8 cellular contexts compared by ENCODE assay signal in genomic region chr1:113852694-113853093, GRCh38. TPM values are rescaled to one million over a fixed set of nuclear protein-coding genes. Genes with fewer than 3 reads are reported as not detected.
DNase-seq lines count a peak whose midpoint lies in the region; ATAC-seq and TF ChIP-seq lines count a peak whose summit lies in the region.
"Not testable (repeated sequence)": the region's sequence is repeated elsewhere in the genome, so short reads cannot be mapped to it uniquely, and the experiment has no call there.
"Had no signal": no experiment of that assay in that cellular context is flagged by ENCODE, and none has a peak within 500 bp of the region (broad histone marks: within the 10 kb centered on the region; RNA-seq: fewer than 3 reads in every experiment).

No MANE protein-coding gene starts in this region.

- H4K20me1 ChIP-seq in GM23248 (ENCODE audit: insufficient read depth); fibroblast of lung (ENCODE audit: control insufficient read depth, extremely low read depth, insufficient read depth, low read length): not testable (repeated sequence)

- H3K27ac ChIP-seq in CD4-positive, CD25-positive, alpha-beta regulatory T cell (ENCODE audit: insufficient read depth, low read length, poor library complexity, severe bottlenecking); GM23248; fibroblast of lung (ENCODE audit: insufficient read depth, low read length): not testable (repeated sequence)
- peak overlapping the region in 1 of 2 donors; percentile 73 for H3K27ac ChIP-seq in breast epithelium
- peak overlapping the region; percentile 19 for H3K27ac ChIP-seq in neutrophil
- H3K27ac ChIP-seq in vagina: peak overlapping the region; percentile 4

- peaks cover 16 to 22% (median 19%) of the 10 kb centered on the region in 4 donors for H3K4me1 Mint-ChIP-seq in CD4-positive, CD25-positive, alpha-beta regulatory T cell
- H3K4me1 Mint-ChIP-seq in activated T-cell treated with anti-CD3 and anti-CD28 coated beads, Interleukin-2, amount 50 U/mL, for 24 hours (ENCODE audit: low read depth): peaks cover 27% of the 10 kb centered on the region

- H3K9ac ChIP-seq in GM23248; fibroblast of lung (ENCODE audit: insufficient read depth, low read length): not testable (repeated sequence)

- H3K36me3 Mint-ChIP-seq in CD4-positive, CD25-positive, alpha-beta regulatory T cell: peaks cover 40% of the 10 kb centered on the region
- peaks cover 88% of the 10 kb centered on the region for H3K36me3 Mint-ChIP-seq in activated T-cell treated with anti-CD3 and anti-CD28 coated beads, Interleukin-2, amount 50 U/mL, for 24 hours (ENCODE audit: low read depth)

- TF ChIP-seq CTCF in breast epithelium (IDR thresholded peaks at IDR 0.05); fibroblast of lung (conservative IDR thresholded peaks at IDR 0.05 in 1 of 2, IDR thresholded peaks at IDR 0.05 in 1 of 2; ENCODE audit: low read depth in 1 of 2, low read length in 2 of 2); neutrophil (IDR thresholded peaks at IDR 0.05); vagina (IDR thresholded peaks at IDR 0.05): not testable (repeated sequence)

- H3K4me2 ChIP-seq in GM23248 (ENCODE audit: unreplicated experiment): peak overlapping the region; percentile 19
- H3K4me2 ChIP-seq in fibroblast of lung (ENCODE audit: extremely low read depth, insufficient read depth, low read length): peak overlapping the region; percentile 8

- H3K79me2 ChIP-seq in GM23248 (ENCODE audit: insufficient read depth); fibroblast of lung (ENCODE audit: control insufficient read depth, insufficient read depth, low read length): not testable (repeated sequence)

- intact Hi-C loops in breast epithelium (cut with DNase I; ENCODE audit: low total_unique reads): loop anchor here (5.0 kb wide), 1 partner anchor 505 kb away; no protein-coding TSS in a partner anchor
- intact Hi-C loops in vagina (cut with DNase I): not testable (repeated sequence)

- peak overlapping the region; percentile 70 for H2AFZ ChIP-seq in GM23248
- not testable (repeated sequence) for H2AFZ ChIP-seq in fibroblast of lung (ENCODE audit: low read length)

- H3K27ac Mint-ChIP-seq in CD4-positive, CD25-positive, alpha-beta regulatory T cell: peak overlapping the region in 2 of 3 donors; percentile 26 to 37
- H3K27ac Mint-ChIP-seq in activated T-cell treated with anti-CD3 and anti-CD28 coated beads, Interleukin-2, amount 50 U/mL, for 24 hours: peak overlapping the region; percentile 61

- H3K9me2 ChIP-seq in GM23248 (ENCODE audit: insufficient read depth): not testable (repeated sequence)

- ATAC-seq in CD4-positive, CD25-positive, alpha-beta regulatory T cell (ENCODE audit: low read depth in 2 of 2): not testable (repeated sequence)

- TF ChIP-seq POLR2A in breast epithelium (IDR thresholded peaks at IDR 0.05); vagina (IDR thresholded peaks at IDR 0.05): not testable (repeated sequence)

- H3K4me3 Mint-ChIP-seq in CD4-positive, CD25-positive, alpha-beta regulatory T cell; activated T-cell treated with anti-CD3 and anti-CD28 coated beads, Interleukin-2, amount 50 U/mL, for 24 hours: not testable (repeated sequence)

- H3K4me3 ChIP-seq in CD4-positive, CD25-positive, alpha-beta regulatory T cell (ENCODE audit: low read depth, low read length); GM23248; fibroblast of lung (replicated peaks in 1 of 4; ENCODE audit: control extremely low read depth in 1 of 4, insufficient read depth in 1 of 4, low read depth in 3 of 4, low read length in 4 of 4); neutrophil (ENCODE audit: low read depth in 1 of 2, low read length in 1 of 2); vagina: not testable (repeated sequence)
- peak overlapping the region in 2 of 3 donors; percentile 20 to 34 for H3K4me3 ChIP-seq in breast epithelium

- not testable (repeated sequence) for H3F3A ChIP-seq in GM23248 (ENCODE audit: insufficient read depth)

- peaks cover 49% of the 10 kb centered on the region for H3K36me3 ChIP-seq in CD4-positive, CD25-positive, alpha-beta regulatory T cell (ENCODE audit: control insufficient read depth, insufficient read depth, low read length)
- H3K36me3 ChIP-seq in GM23248 (ENCODE audit: low read depth); breast epithelium; fibroblast of lung (ENCODE audit: control insufficient read depth, insufficient read depth, low read length); vagina: not testable (repeated sequence)
- H3K36me3 ChIP-seq in neutrophil: peaks cover 56% of the 10 kb centered on the region

- in situ Hi-C loops in GM23248 (cut with MboI): not testable (repeated sequence)

- 38 to 40% methylated on average over 6 of the region's 6 CpGs for WGBS in GM23248 (ENCODE audit: low coverage in 1 of 2, low lambda C conversion rate in 2 of 2, missing lambda C conversion rate in 2 of 2), 2 experiments

- not testable (repeated sequence) for H3K27me3 Mint-ChIP-seq in CD4-positive, CD25-positive, alpha-beta regulatory T cell; activated T-cell treated with anti-CD3 and anti-CD28 coated beads, Interleukin-2, amount 50 U/mL, for 24 hours

- H3K27me3 ChIP-seq in CD4-positive, CD25-positive, alpha-beta regulatory T cell (ENCODE audit: control insufficient read depth, insufficient read depth, low read length); GM23248 (replicated peaks; ENCODE audit: insufficient read depth); breast epithelium; fibroblast of lung (ENCODE audit: control insufficient read depth, insufficient read depth, low read length); neutrophil; vagina: not testable (repeated sequence)

- DNase-seq in CD4-positive, CD25-positive, alpha-beta regulatory T cell; GM23248; activated T-cell treated with anti-CD3 and anti-CD28 coated beads, Interleukin-2, amount 50 U/mL, for 24 hours; breast epithelium (ENCODE audit: low spot score in 2 of 2); fibroblast of lung (ENCODE audit: low read depth in 2 of 2); vagina (ENCODE audit: extremely low spot score in 2 of 2): not testable (repeated sequence)

- not testable (repeated sequence) for H3K9me3 Mint-ChIP-seq in CD4-positive, CD25-positive, alpha-beta regulatory T cell; activated T-cell treated with anti-CD3 and anti-CD28 coated beads, Interleukin-2, amount 50 U/mL, for 24 hours

- H3K9me3 ChIP-seq in CD4-positive, CD25-positive, alpha-beta regulatory T cell (ENCODE audit: control insufficient read depth in 2 of 2, low read length in 2 of 2); GM23248 (ENCODE audit: low read depth); breast epithelium; fibroblast of lung (ENCODE audit: control insufficient read depth, insufficient read depth, low read depth, low read length); neutrophil; vagina: not testable (repeated sequence)

- H3K4me1 ChIP-seq in CD4-positive, CD25-positive, alpha-beta regulatory T cell (ENCODE audit: control insufficient read depth, insufficient read depth, low read length, poor library complexity, severe bottlenecking); GM23248 (ENCODE audit: insufficient read depth); breast epithelium; fibroblast of lung (ENCODE audit: control insufficient read depth, extremely low read depth, insufficient read depth, low read length); vagina: not testable (repeated sequence)
- peaks cover 15 to 25% of the 10 kb centered on the region in 2 experiments for H3K4me1 ChIP-seq in neutrophil (ENCODE audit: control insufficient read depth in 1 of 2, insufficient read depth in 1 of 2, low read depth in 1 of 2, low read length in 1 of 2)

RNA-seq across cellular contexts. Expression of gene PTPN22, which starts 18.8 kb away (rescaled TPM):
- total RNA-seq in CD4-positive, CD25-positive, alpha-beta regulatory T cell: 58.5 TPM
- 10 to 100 TPM; 49.1 to 93.4 (median 65.1) TPM for polyA plus RNA-seq in CD4-positive, CD25-positive, alpha-beta regulatory T cell
- total RNA-seq in GM23248 (2014; rRNA removed; shearing (Covaris generic)): 0.51 and 0.86 TPM in 2 replicates
- polyA plus RNA-seq in GM23248 (2016; fragmentation: Nextera tagmentation; extraction: Ambion mirVana) (1.4 and 1.6 TPM in 2 replicates), fibroblast of lung (0.10 and 0.11 TPM in 2 replicates)
- total RNA-seq in breast epithelium (1 to 10 TPM; 3.4 to 7.2 (median 3.6) TPM), fibroblast of lung (0.26 and 0.33 TPM in 2 replicates), vagina (7.4 TPM)
- polyA plus RNA-seq in fibroblast of lung (2012): 0.07 and 0.08 TPM in 2 replicates
- not detected in 2 replicates for polyA minus RNA-seq in fibroblast of lung (ENCODE audit: low replicate concordance)
- total RNA-seq: H7 had no signal

RNA-seq across cellular contexts. Expression of gene BCL2L15, which starts 34.7 kb away (rescaled TPM):
- 2.2 TPM for total RNA-seq in CD4-positive, CD25-positive, alpha-beta regulatory T cell
- polyA plus RNA-seq in CD4-positive, CD25-positive, alpha-beta regulatory T cell: 1 to 10 TPM in 1 of 4 donors, under 1 TPM in 3; 0.30 to 2.1 (median 0.63) TPM
- total RNA-seq in GM23248 (2014; rRNA removed; shearing (Covaris generic)): 0.13 and 0.32 TPM in 2 replicates
- polyA plus RNA-seq in GM23248 (2016; fragmentation: Nextera tagmentation; extraction: Ambion mirVana) (not detected in 2 replicates), fibroblast of lung (0.03 and 0.19 TPM in 2 replicates)
- total RNA-seq in breast epithelium (1 to 10 TPM in 1 of 3 donors, under 1 TPM in 2; 0.44 to 1.6 (median 0.48) TPM), fibroblast of lung (under 0.01 TPM in 1 of 2 replicates, not detected in the other), vagina (2.9 TPM)
- not detected in 2 replicates for polyA plus RNA-seq in fibroblast of lung (2012)
- polyA minus RNA-seq in fibroblast of lung (ENCODE audit: low replicate concordance): 0.07 TPM in 1 of 2 replicates, not detected in the other
- total RNA-seq: H7 had no signal

RNA-seq across cellular contexts. Expression of gene RSBN1, which starts 40.4 kb away (rescaled TPM):
- 52.1 TPM for total RNA-seq in CD4-positive, CD25-positive, alpha-beta regulatory T cell
- polyA plus RNA-seq in CD4-positive, CD25-positive, alpha-beta regulatory T cell: 10 to 100 TPM; 43.8 to 52.7 (median 49.8) TPM
- 7.5 and 10.0 TPM in 2 replicates for total RNA-seq in GM23248 (2014; rRNA removed; shearing (Covaris generic))
- polyA plus RNA-seq in GM23248 (2016; fragmentation: Nextera tagmentation; extraction: Ambion mirVana) (8.3 and 8.7 TPM in 2 replicates), fibroblast of lung (6.4 and 10.2 TPM in 2 replicates)
- total RNA-seq in breast epithelium (10 to 100 TPM; 25.1 to 41.3 (median 28.2) TPM), fibroblast of lung (8.7 and 9.4 TPM in 2 replicates), vagina (24.1 TPM)
- polyA plus RNA-seq in fibroblast of lung (2012): 4.2 and 4.8 TPM in 2 replicates
- polyA minus RNA-seq in fibroblast of lung (ENCODE audit: low replicate concordance): 1.4 and 4.0 TPM in 2 replicates

RNA-seq across cellular contexts. Expression of gene AP4B1, which starts 51.9 kb away (rescaled TPM):
- 53.6 TPM for total RNA-seq in CD4-positive, CD25-positive, alpha-beta regulatory T cell
- polyA plus RNA-seq in CD4-positive, CD25-positive, alpha-beta regulatory T cell: 10 to 100 TPM; 12.9 to 16.1 (median 14.5) TPM
- total RNA-seq in GM23248 (2014; rRNA removed; shearing (Covaris generic)): 12.9 and 16.1 TPM in 2 replicates
- 9.9 and 11.8 TPM in 2 replicates for polyA plus RNA-seq in GM23248 (2016; fragmentation: Nextera tagmentation; extraction: Ambion mirVana)
- 10 to 100 TPM; 10.8 to 18.1 (median 14.9) TPM for total RNA-seq in breast epithelium
- 11.7 and 12.1 TPM in 2 replicates for total RNA-seq in fibroblast of lung
- 16.8 TPM in 2 replicates for polyA plus RNA-seq in fibroblast of lung
- 9.3 and 11.4 TPM in 2 replicates for polyA plus RNA-seq in fibroblast of lung (2012)
- 1.9 and 6.5 TPM in 2 replicates for polyA minus RNA-seq in fibroblast of lung (ENCODE audit: low replicate concordance)
- 6.9 TPM for total RNA-seq in vagina

RNA-seq across cellular contexts. Expression of gene DCLRE1B, which starts 52.4 kb away (rescaled TPM):
- 7.0 TPM for total RNA-seq in CD4-positive, CD25-positive, alpha-beta regulatory T cell
- polyA plus RNA-seq in CD4-positive, CD25-positive, alpha-beta regulatory T cell: 1 to 10 TPM; 2.2 to 6.6 (median 4.7) TPM
- total RNA-seq in GM23248 (2014; rRNA removed; shearing (Covaris generic)): 4.3 and 6.9 TPM in 2 replicates
- polyA plus RNA-seq in GM23248 (2016; fragmentation: Nextera tagmentation; extraction: Ambion mirVana) (6.5 and 7.2 TPM in 2 replicates), fibroblast of lung (3.4 and 6.4 TPM in 2 replicates)
- total RNA-seq in breast epithelium (1 to 10 TPM; 3.3 to 6.2 (median 3.5) TPM), fibroblast of lung (0.66 and 1.0 TPM in 2 replicates), vagina (5.2 TPM)
- 5.4 and 9.0 TPM in 2 replicates for polyA plus RNA-seq in fibroblast of lung (2012)
- 14.0 and 17.9 TPM in 2 replicates for polyA minus RNA-seq in fibroblast of lung (ENCODE audit: low replicate concordance)
